Comparison of ENCODE assay signal across 9 cellular contexts in the genomic region with DNA sequence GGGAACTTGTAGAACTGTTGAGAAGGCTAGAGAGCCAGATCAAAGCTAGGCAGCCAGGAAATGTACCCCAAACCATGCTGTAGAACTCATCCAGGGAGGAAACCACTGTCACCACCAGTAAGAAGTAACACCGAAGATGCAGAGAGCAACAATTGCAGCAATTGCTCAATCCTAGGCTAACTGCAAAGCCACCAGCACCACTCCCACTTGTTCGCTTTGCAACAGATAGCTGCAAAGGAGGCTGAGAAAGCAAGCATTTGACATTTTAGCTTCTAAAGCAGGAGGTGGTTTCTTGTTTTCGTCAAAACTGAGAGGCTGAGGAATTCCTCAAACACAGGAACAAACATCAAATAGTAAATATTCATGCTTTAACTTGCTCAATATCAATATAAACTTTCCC. TPM values are rescaled to one million over a fixed set of nuclear protein-coding genes. Genes with fewer than 3 reads are reported as not detected.
"Had no signal": no experiment of that assay in that cellular context is flagged by ENCODE, and none has a peak within 500 bp of the region (broad histone marks: within the 10 kb centered on the region; RNA-seq: fewer than 3 reads in every experiment).

No MANE protein-coding gene starts in this region.

RNA-seq across cellular contexts. Expression of a gene that starts 1.8 kb away (rescaled TPM):
- total RNA-seq: activated CD4-positive, alpha-beta memory T cell treated with anti-CD3 and anti-CD28 coated beads for 36 hours; activated CD4-positive, alpha-beta T cell treated with anti-CD3 and anti-CD28 coated beads for 36 hours; activated CD4-positive, alpha-beta T cell treated with anti-CD3 and anti-CD28 coated beads, Interleukin-2, amount 10 ng/mL, durations not matched to agents 24 days and 14 days; activated CD8-positive, alpha-beta memory T cell treated with anti-CD3 and anti-CD28 coated beads for 36 hours; activated CD8-positive, alpha-beta memory T cell treated with anti-CD3 and anti-CD28 coated beads, Interleukin-2, amount 10 ng/mL, durations not matched to agents 7 days and 5 days; activated CD8-positive, alpha-beta T cell treated with anti-CD3 and anti-CD28 coated beads for 36 hours; activated CD8-positive, alpha-beta T cell treated with anti-CD3 and anti-CD28 coated beads, Interleukin-2, amount 10 ng/mL, durations not matched to agents 7 days and 5 days; T-helper 2 cell treated with Interferon-gamma antibody and Interleukin-4, amounts not matched to agents 100 ng/mL and 5 ng/mL, for 36 hours; WTC11 had no signal
